Comparison of ENCODE assay signal across 8 cellular contexts in the genomic region with DNA sequence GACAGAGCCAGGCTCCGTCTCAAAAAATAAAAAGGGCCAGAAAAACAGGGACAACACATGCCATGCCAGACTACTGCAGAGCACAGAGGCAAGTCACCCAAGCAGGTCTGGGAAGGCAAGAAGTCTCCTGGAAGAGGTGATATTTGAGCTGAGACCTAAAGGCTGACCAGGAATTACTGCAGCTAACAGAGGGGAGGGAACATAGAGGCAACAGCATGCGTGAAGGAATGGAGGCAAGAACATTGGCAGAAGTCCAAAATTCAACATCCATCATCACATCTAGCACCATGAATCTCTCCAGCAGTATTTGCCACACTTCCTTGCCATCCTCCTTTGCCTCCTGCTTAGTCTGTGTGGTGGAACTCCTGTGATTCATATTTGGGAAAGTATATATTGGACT. TPM values are rescaled to one million over a fixed set of nuclear protein-coding genes. Genes with fewer than 3 reads are reported as not detected.
DNase-seq lines count a peak whose midpoint lies in the region; ATAC-seq, FAIRE-seq and TF ChIP-seq lines count a peak whose summit lies in the region.

No MANE protein-coding gene starts in this region.

- TF ChIP-seq POLR2A in esophagus muscularis mucosa (IDR thresholded peaks at IDR 0.05; ENCODE audit: low read depth) = no peak

- no peaks in the 10 kb centered on the region for H3K9me3 ChIP-seq in esophagus muscularis mucosa

- TF ChIP-seq EP300 in esophagus muscularis mucosa (IDR thresholded peaks at IDR 0.05) = no peak

- peaks cover 17 to 39% (median 21%) of the 10 kb centered on the region in 4 donors for H3K4me1 ChIP-seq in esophagus muscularis mucosa

- 48% methylated on average over 2 of the region's 2 CpGs for WGBS in esophagus muscularis mucosa

- H3K27ac ChIP-seq in esophagus muscularis mucosa (replicated peaks in 1 of 4) (peak overlapping the region in 3 of 4 donors; percentile 72 to 81 (median 73)), skin epidermis (peak overlapping the region in 16 of 21 experiments; percentile 5 to 90 (median 74))

- H3K27me3 ChIP-seq in esophagus muscularis mucosa = no peaks in the 10 kb centered on the region

- ATAC-seq in GM21526 (IDR thresholded peaks at IDR 0.05; ENCODE audit: low FRiP score, unreplicated experiment) (no peak), HG03280 (IDR thresholded peaks at IDR 0.05; ENCODE audit: unreplicated experiment) (no peak)

- H3K36me3 ChIP-seq in esophagus muscularis mucosa = no peaks in the 10 kb centered on the region

- H3K4me3 ChIP-seq in esophagus muscularis mucosa = peak overlapping the region; percentile 63 to 77 (median 70)
- peak overlapping the region in 3 of 7 experiments; percentile 73 to 78 (median 73) for H3K4me3 ChIP-seq in skin epidermis

- no peak for TF ChIP-seq CTCF in esophagus muscularis mucosa (IDR thresholded peaks at IDR 0.05)

- intact Hi-C loops in esophagus muscularis mucosa (cut with DNase I) = loop anchor here (10.0 kb wide), 2 partner anchors 181 to 241 kb away; partner anchors contain the start of gene RAF1

- FAIRE-seq in RCC 7860 (lab: Jason Lieb, UNC) = no peak

- DNase-seq in NOMO-1 treated with DMSO at 0.1 percent for 48 hours (lab: John Stamatoyannopoulos, UW; ENCODE audit: unreplicated experiment) = peak; percentile 13
- no peak for DNase-seq in NOMO-1 (lab: John Stamatoyannopoulos, UW; ENCODE audit: unreplicated experiment in 2 of 2)
- DNase-seq in RCC 7860 (ENCODE audit: low spot score) = peak; percentile 24
- no peak for DNase-seq in esophagus muscularis mucosa (ENCODE audit: extremely low spot score)
- no peak for DNase-seq in anterior cingulate cortex (lab: John Stamatoyannopoulos, UW)

RNA-seq across cellular contexts. Expression of gene TSEN2, which starts 0.9 kb away (rescaled TPM):
- total RNA-seq in esophagus muscularis mucosa = 10 to 100 TPM; 17.6 to 20.4 (median 19.4) TPM

Comparison
In these comparisons a context has a peak if more than half of its experiments do, and no peak if none do; other contexts are left out.
1. DNase-seq: peak in NOMO-1 treated with DMSO at 0.1 percent for 48 hours (single experiment) and RCC 7860 (single experiment); none in NOMO-1 (0 of 2), esophagus muscularis mucosa (single experiment) and anterior cingulate cortex (0 of 58).